ENCODE assay signal across 18 cellular contexts in genomic region chr12:92908108-92908507, GRCh38. TPM values are rescaled to one million over a fixed set of nuclear protein-coding genes. Genes with fewer than 3 reads are reported as not detected.
DNase-seq lines count a peak whose midpoint lies in the region; ATAC-seq lines count a peak whose summit lies in the region.
"Had no signal": no experiment of that assay in that cellular context is flagged by ENCODE, and none has a peak within 500 bp of the region (broad histone marks: within the 10 kb centered on the region; RNA-seq: fewer than 3 reads in every experiment).

No MANE protein-coding gene starts in this region.

- no peak overlapping the region for H3K4ac ChIP-seq in mesendoderm (ENCODE audit: low read depth, low read length)

- no peak overlapping the region for H2BK5ac ChIP-seq in mesendoderm (ENCODE audit: low read length)

- no peaks in the 10 kb centered on the region for H3K79me2 ChIP-seq in mesendoderm (ENCODE audit: control insufficient read depth, insufficient read depth, low read length)

- H3K56ac ChIP-seq in mesendoderm (ENCODE audit: low read length) = no peak overlapping the region

- H3K4me3 ChIP-seq in mesendoderm (ENCODE audit: low read length) = no peak overlapping the region
- H3K4me3 ChIP-seq: mucosa of descending colon, thoracic aorta had no signal

- H3K27ac Mint-ChIP-seq in activated naive CD4-positive, alpha-beta T cell treated with anti-CD3 and anti-CD28 coated beads, Interleukin-2, amount 50 U/mL, for 24 hours = peak overlapping the region; percentile 86
- peak overlapping the region; percentile 36 for H3K27ac Mint-ChIP-seq in activated naive CD8-positive, alpha-beta T cell treated with anti-CD3 and anti-CD28 coated beads, Interleukin-2, amount 10 ng/mL, durations not matched to agents 7 days and 5 days
- H3K27ac Mint-ChIP-seq in stimulated activated naive CD8-positive, alpha-beta T cell treated with anti-CD3 and anti-CD28 coated beads, Interleukin-15, amount 100 ng/mL, for 72 hours = no peak overlapping the region
- H3K27ac Mint-ChIP-seq: WTC11 had no signal

- H2BK120ac ChIP-seq in mesendoderm (ENCODE audit: low read depth, low read length) = no peak overlapping the region

- no peaks in the 10 kb centered on the region for H3K27me3 Mint-ChIP-seq in activated naive CD4-positive, alpha-beta T cell treated with anti-CD3 and anti-CD28 coated beads, Interleukin-2, amount 50 U/mL, for 24 hours
- no peaks in the 10 kb centered on the region for H3K27me3 Mint-ChIP-seq in activated naive CD8-positive, alpha-beta T cell treated with anti-CD3 and anti-CD28 coated beads, Interleukin-2, amount 10 ng/mL, durations not matched to agents 7 days and 5 days
- no peaks in the 10 kb centered on the region for H3K27me3 Mint-ChIP-seq in stimulated activated naive CD8-positive, alpha-beta T cell treated with anti-CD3 and anti-CD28 coated beads, Interleukin-15, amount 100 ng/mL, for 72 hours

- peaks cover 2% of the 10 kb centered on the region for H3K79me1 ChIP-seq in mesendoderm (ENCODE audit: low read length)

- H3K9me3 Mint-ChIP-seq in activated naive CD4-positive, alpha-beta T cell treated with anti-CD3 and anti-CD28 coated beads, Interleukin-2, amount 50 U/mL, for 24 hours = peaks cover 5% of the 10 kb centered on the region
- H3K9me3 Mint-ChIP-seq in activated naive CD8-positive, alpha-beta T cell treated with anti-CD3 and anti-CD28 coated beads, Interleukin-2, amount 10 ng/mL, durations not matched to agents 7 days and 5 days = peaks cover 2% of the 10 kb centered on the region
- H3K9me3 Mint-ChIP-seq in stimulated activated naive CD8-positive, alpha-beta T cell treated with anti-CD3 and anti-CD28 coated beads, Interleukin-15, amount 100 ng/mL, for 72 hours = no peaks in the 10 kb centered on the region

- no peak overlapping the region for H3K4me2 ChIP-seq in mesendoderm (ENCODE audit: low read length)

- H3K9ac ChIP-seq in mesendoderm (ENCODE audit: low read length) = no peak overlapping the region

- WGBS in mesendoderm (ENCODE audit: extremely low coverage, insufficient coverage, low lambda C conversion rate) = no CpG with 5 or more reads among the region's 3 CpGs

- peak; percentile 93 for ATAC-seq in activated naive CD8-positive, alpha-beta T cell treated with anti-CD3 and anti-CD28 coated beads, Interleukin-2, amount 10 ng/mL, durations not matched to agents 7 days and 5 days (ENCODE audit: low read depth)
- peak; percentile 89 for ATAC-seq in stimulated activated naive CD8-positive, alpha-beta T cell treated with anti-CD3 and anti-CD28 coated beads, Interleukin-15, amount 100 ng/mL, for 72 hours
- ATAC-seq in HG02981 (IDR thresholded peaks at IDR 0.05; ENCODE audit: unreplicated experiment) = no peak
- ATAC-seq: HCT116, mucosa of descending colon, Panc1, sciatic nerve, WTC11 had no signal

- H3K4me1 Mint-ChIP-seq in activated naive CD4-positive, alpha-beta T cell treated with anti-CD3 and anti-CD28 coated beads, Interleukin-2, amount 50 U/mL, for 24 hours = peaks cover 74% of the 10 kb centered on the region
- peaks cover 33% of the 10 kb centered on the region for H3K4me1 Mint-ChIP-seq in activated naive CD8-positive, alpha-beta T cell treated with anti-CD3 and anti-CD28 coated beads, Interleukin-2, amount 10 ng/mL, durations not matched to agents 7 days and 5 days
- H3K4me1 Mint-ChIP-seq in stimulated activated naive CD8-positive, alpha-beta T cell treated with anti-CD3 and anti-CD28 coated beads, Interleukin-15, amount 100 ng/mL, for 72 hours = peaks cover 60% of the 10 kb centered on the region

- H3K23ac ChIP-seq in mesendoderm (ENCODE audit: low read length) = no peak overlapping the region

- H2AK5ac ChIP-seq in mesendoderm (ENCODE audit: low read length) = no peak overlapping the region

- H3K4me1 ChIP-seq in mesendoderm (ENCODE audit: control insufficient read depth, low read depth, low read length) = no peaks in the 10 kb centered on the region

- H3K27ac ChIP-seq in mesendoderm (ENCODE audit: low read depth, low read length) = no peak overlapping the region
- H3K27ac ChIP-seq: thoracic aorta had no signal

- H4K5ac ChIP-seq in mesendoderm (ENCODE audit: low read length) = no peak overlapping the region

- no peak overlapping the region for H4K8ac ChIP-seq in mesendoderm (ENCODE audit: low read depth, low read length)

- POLR2A ChIA-PET in activated naive CD8-positive, alpha-beta T cell treated with anti-CD3 and anti-CD28 coated beads, Interleukin-2, amount 10 ng/mL, durations not matched to agents 7 days and 5 days (lab: Charles Lee) = interaction anchor here (1.2 to 3.1 kb wide), 2 partner anchors 13 to 21 kb away, joined by 8 to 18 read pairs; partner anchors contain the start of gene EEA1

- no peaks in the 10 kb centered on the region for H3K36me3 ChIP-seq in mesendoderm (ENCODE audit: control insufficient read depth, insufficient read depth, low read length)
- H3K36me3 ChIP-seq: thoracic aorta had no signal

- H3K36me3 Mint-ChIP-seq in activated naive CD4-positive, alpha-beta T cell treated with anti-CD3 and anti-CD28 coated beads, Interleukin-2, amount 50 U/mL, for 24 hours = peaks cover 1% of the 10 kb centered on the region
- H3K36me3 Mint-ChIP-seq in activated naive CD8-positive, alpha-beta T cell treated with anti-CD3 and anti-CD28 coated beads, Interleukin-2, amount 10 ng/mL, durations not matched to agents 7 days and 5 days = peaks cover 29% of the 10 kb centered on the region

- H3K27me3 ChIP-seq in mesendoderm (ENCODE audit: insufficient read depth, low read length, poor library complexity) = no peaks in the 10 kb centered on the region

- no peak for DNase-seq in activated naive CD4-positive, alpha-beta T cell treated with Interleukin-2 at 50 U/mL for 16 hours
- DNase-seq in M059J (ENCODE audit: low read depth) = peak; percentile 39
- DNase-seq in activated naive CD8-positive, alpha-beta T cell treated with anti-CD3 and anti-CD28 coated beads, Interleukin-2, amount 10 ng/mL, durations not matched to agents 7 days and 5 days = no peak
- peak in 1 of 2 donors; percentile 20 for DNase-seq in stimulated activated naive CD8-positive, alpha-beta T cell treated with anti-CD3 and anti-CD28 coated beads, Interleukin-15, amount 100 ng/mL, for 72 hours
- DNase-seq in GM03348 (ENCODE audit: low spot score) = no peak
- no peak for DNase-seq in mesendoderm
- DNase-seq: anterior cingulate cortex, foreskin fibroblast, mucosa of descending colon, NCI-H2107, NCI-H748 treated with DMSO at 0.1 percent for 48 hours had no signal

- H2BK15ac ChIP-seq in mesendoderm (replicated peaks; ENCODE audit: low read depth) = no peak overlapping the region

- H3K18ac ChIP-seq in mesendoderm (ENCODE audit: low read length) = no peak overlapping the region

- H3K4me3 Mint-ChIP-seq in activated naive CD4-positive, alpha-beta T cell treated with anti-CD3 and anti-CD28 coated beads, Interleukin-2, amount 50 U/mL, for 24 hours = peak overlapping the region; percentile 67
- H3K4me3 Mint-ChIP-seq in activated naive CD8-positive, alpha-beta T cell treated with anti-CD3 and anti-CD28 coated beads, Interleukin-2, amount 10 ng/mL, durations not matched to agents 7 days and 5 days = peak overlapping the region; percentile 63
- H3K4me3 Mint-ChIP-seq in stimulated activated naive CD8-positive, alpha-beta T cell treated with anti-CD3 and anti-CD28 coated beads, Interleukin-15, amount 100 ng/mL, for 72 hours = peak overlapping the region in 1 of 2 donors; percentile 22
- H3K4me3 Mint-ChIP-seq: WTC11 had no signal

RNA-seq across cellular contexts. Expression of gene EEA1, which starts 21.0 kb away (rescaled TPM):
- total RNA-seq in M059J (2014; rRNA removed; shearing (Covaris generic)) = 8.0 and 13.3 TPM in 2 replicates
- 10 to 100 TPM; 15.4 to 16.0 TPM for total RNA-seq in activated naive CD8-positive, alpha-beta T cell treated with anti-CD3 and anti-CD28 coated beads, Interleukin-2, amount 10 ng/mL, durations not matched to agents 7 days and 5 days
- polyA plus RNA-seq in mesendoderm (2013, experiment 1 of 2) = 10.4 TPM
- 9.8 TPM for polyA plus RNA-seq in mesendoderm (2013, experiment 2 of 2)

Comparison
In these comparisons a context has a peak if more than half of its experiments do, and no peak if none do; other contexts are left out.
1. H3K27ac Mint-ChIP-seq: peak in activated naive CD4-positive, alpha-beta T cell treated with anti-CD3 and anti-CD28 coated beads, Interleukin-2, amount 50 U/mL, for 24 hours (single experiment) and activated naive CD8-positive, alpha-beta T cell treated with anti-CD3 and anti-CD28 coated beads, Interleukin-2, amount 10 ng/mL, durations not matched to agents 7 days and 5 days (single experiment); none in stimulated activated naive CD8-positive, alpha-beta T cell treated with anti-CD3 and anti-CD28 coated beads, Interleukin-15, amount 100 ng/mL, for 72 hours (0 of 2).